1 cellular context compared by ENCODE assay signal in the genomic region with DNA sequence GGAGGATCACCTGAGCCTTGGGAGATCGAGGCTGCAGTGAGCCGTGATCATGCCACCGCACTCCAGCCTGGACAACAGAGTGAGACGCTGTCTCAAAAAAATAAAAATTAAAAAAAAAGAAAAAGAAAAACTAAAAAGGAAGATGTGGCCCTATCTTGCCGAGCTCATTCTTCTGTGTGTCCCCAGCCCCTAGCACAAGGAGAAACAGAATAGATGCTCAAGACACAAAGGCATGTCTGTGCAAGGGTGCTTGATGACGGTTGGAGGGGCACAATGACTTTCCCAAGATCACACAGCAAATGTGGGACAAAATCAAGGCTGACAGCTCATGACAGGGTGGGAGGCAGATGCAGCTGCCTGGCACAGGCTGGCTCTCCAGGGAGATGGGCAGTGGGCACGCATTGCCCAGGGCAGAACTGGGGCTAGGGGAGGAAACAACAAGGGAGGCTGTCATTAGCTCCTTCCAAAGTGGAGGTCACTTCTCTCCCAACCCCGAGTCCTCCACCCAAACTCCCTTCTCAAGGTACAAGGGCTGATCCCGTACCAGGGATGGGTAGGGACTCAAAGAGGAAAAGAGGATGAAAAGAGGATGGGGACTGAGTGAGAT.
TF ChIP-seq lines count a peak whose summit lies in the region.

No MANE protein-coding gene starts in this region.

TF ChIP-seq in K562, 482 proteins besides CTCF, POLR2A, EP300 and RAD21:
- TF ChIP-seq EWSR1 (IDR thresholded peaks at IDR 0.05; ENCODE audit: borderline replicate concordance, low read depth, partially characterized antibody) (no peak), HDGF (IDR thresholded peaks at IDR 0.05) (0 out of 2 replicates have a peak, but pooled peaks have one; percentile 40)
